Comparison of ENCODE assay signal across 8 cellular contexts in the genomic region with DNA sequence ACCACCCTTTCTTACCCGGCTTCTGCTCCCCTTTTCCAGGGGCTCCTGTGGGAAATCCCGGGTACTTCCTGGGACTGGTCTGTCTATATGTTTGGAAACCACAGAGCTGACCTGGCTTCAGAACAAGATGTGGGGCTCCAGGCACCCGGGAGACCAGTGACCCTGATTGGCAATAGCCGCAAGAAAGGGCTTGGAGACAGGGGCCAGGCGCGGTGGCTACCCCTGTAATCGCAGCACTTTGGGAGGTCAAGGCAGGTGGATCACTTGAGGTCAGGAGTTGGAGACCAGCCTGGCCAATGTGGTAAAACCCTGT. TPM values are rescaled to one million over a fixed set of nuclear protein-coding genes. Genes with fewer than 3 reads are reported as not detected.
DNase-seq lines count a peak whose midpoint lies in the region; ATAC-seq and TF ChIP-seq lines count a peak whose summit lies in the region.

No MANE protein-coding gene starts in this region.

- no peaks in the 10 kb centered on the region for H3K27me3 ChIP-seq in CD4-positive, CD25-positive, alpha-beta regulatory T cell (ENCODE audit: control insufficient read depth, insufficient read depth, low read length)
- H3K27me3 ChIP-seq in Peyer's patch: no peaks in the 10 kb centered on the region
- no peaks in the 10 kb centered on the region for H3K27me3 ChIP-seq in neutrophil

- peak overlapping the region; percentile 84 for H3K4me3 ChIP-seq in CD4-positive, CD25-positive, alpha-beta regulatory T cell (ENCODE audit: low read depth, low read length)
- H3K4me3 ChIP-seq in Peyer's patch (peak overlapping the region; percentile 26 to 66 (median 59)), epithelial cell of esophagus (ENCODE audit: low read length) (peak overlapping the region; percentile 36), neutrophil (ENCODE audit: low read depth in 1 of 2, low read length in 1 of 2) (peak overlapping the region; percentile 93 to 95)

- H3K4me3 Mint-ChIP-seq in CD4-positive, CD25-positive, alpha-beta regulatory T cell: peak overlapping the region; percentile 90 to 97 (median 95)

- peaks cover 73% of the 10 kb centered on the region for H3K4me1 ChIP-seq in CD4-positive, CD25-positive, alpha-beta regulatory T cell (ENCODE audit: control insufficient read depth, insufficient read depth, low read length, poor library complexity, severe bottlenecking)
- H3K4me1 ChIP-seq in Peyer's patch (peaks cover 7 to 49% (median 35%) of the 10 kb centered on the region in 4 donors), neutrophil (ENCODE audit: control insufficient read depth in 1 of 2, insufficient read depth in 1 of 2, low read depth in 1 of 2, low read length in 1 of 2) (peaks cover 38 to 63% of the 10 kb centered on the region in 2 experiments)

- peaks cover 0 to 3% (median 0%) of the 10 kb centered on the region in 7 donors for H3K9me3 Mint-ChIP-seq in CD4-positive, CD25-positive, alpha-beta regulatory T cell

- no peak for DNase-seq in CD4-positive, CD25-positive, alpha-beta regulatory T cell
- peak in 1 of 3 donors; percentile 53 for DNase-seq in Peyer's patch
- no peak for DNase-seq in epithelial cell of esophagus (ENCODE audit: low read depth)
- DNase-seq in HK-2 (ENCODE audit: unreplicated experiment): no peak
- no peak for DNase-seq in NCI-H2171 (lab: John Stamatoyannopoulos, UW)

- H3K27ac ChIP-seq in CD4-positive, CD25-positive, alpha-beta regulatory T cell (ENCODE audit: insufficient read depth, low read length, poor library complexity, severe bottlenecking): peak overlapping the region; percentile 100
- H3K27ac ChIP-seq in Peyer's patch: peak overlapping the region; percentile 97 to 100 (median 98)
- peak overlapping the region; percentile 97 for H3K27ac ChIP-seq in neutrophil

- H3K27ac Mint-ChIP-seq in CD4-positive, CD25-positive, alpha-beta regulatory T cell: peak overlapping the region; percentile 96 to 99 (median 98)

- peaks cover 4 to 62% (median 30%) of the 10 kb centered on the region in 4 donors for H3K4me1 Mint-ChIP-seq in CD4-positive, CD25-positive, alpha-beta regulatory T cell

- H3K36me3 Mint-ChIP-seq in CD4-positive, CD25-positive, alpha-beta regulatory T cell: peaks cover 13% of the 10 kb centered on the region

- no peaks in the 10 kb centered on the region for H3K9me3 ChIP-seq in CD4-positive, CD25-positive, alpha-beta regulatory T cell (ENCODE audit: control insufficient read depth in 2 of 2, low read length in 2 of 2)
- no peaks in the 10 kb centered on the region for H3K9me3 ChIP-seq in Peyer's patch
- H3K9me3 ChIP-seq in neutrophil: no peaks in the 10 kb centered on the region

- TF ChIP-seq CTCF in Peyer's patch (IDR thresholded peaks at IDR 0.05) (peak in 1 of 6 experiments; percentile 7), epithelial cell of esophagus (IDR thresholded peaks at IDR 0.05; ENCODE audit: insufficient read depth, low read depth, low read length, missing control alignments) (no peak), neutrophil (IDR thresholded peaks at IDR 0.05) (no peak)

- ATAC-seq in CD4-positive, CD25-positive, alpha-beta regulatory T cell (ENCODE audit: low read depth in 2 of 2): no peak
- ATAC-seq in HG02610 (IDR thresholded peaks at IDR 0.05; ENCODE audit: unreplicated experiment): no peak
- ATAC-seq in HG02588 (IDR thresholded peaks at IDR 0.05; ENCODE audit: unreplicated experiment): no peak

- peaks cover 7% of the 10 kb centered on the region for H3K27me3 Mint-ChIP-seq in CD4-positive, CD25-positive, alpha-beta regulatory T cell

- H3K36me3 ChIP-seq in CD4-positive, CD25-positive, alpha-beta regulatory T cell (ENCODE audit: control insufficient read depth, insufficient read depth, low read length): peaks cover 3% of the 10 kb centered on the region
- H3K36me3 ChIP-seq in Peyer's patch (peaks cover 0 to 9% (median 0%) of the 10 kb centered on the region in 3 donors), neutrophil (peaks cover 13% of the 10 kb centered on the region)

- TF ChIP-seq POLR2A in Peyer's patch (IDR thresholded peaks at IDR 0.05): no peak

RNA-seq across cellular contexts. Expression of a gene that starts 3.2 kb away (rescaled TPM):
- 890 TPM for total RNA-seq in CD4-positive, CD25-positive, alpha-beta regulatory T cell
- 1 to 10 TPM; 1.4 to 3.1 (median 1.9) TPM for polyA plus RNA-seq in CD4-positive, CD25-positive, alpha-beta regulatory T cell
- 1,000 to 10,000 TPM in 2 of 4 donors, 100 to 1,000 TPM in 2; 705 to 1,411 (median 1,064) TPM for total RNA-seq in Peyer's patch

RNA-seq across cellular contexts. Expression of a gene that starts 33.0 kb away (rescaled TPM):
- 47.4 TPM for total RNA-seq in CD4-positive, CD25-positive, alpha-beta regulatory T cell
- polyA plus RNA-seq in CD4-positive, CD25-positive, alpha-beta regulatory T cell: 10 to 100 TPM; 48.7 to 55.1 (median 53.9) TPM
- 100 to 1,000 TPM in 2 of 4 donors, 10 to 100 TPM in 2; 51.2 to 115 (median 102) TPM for total RNA-seq in Peyer's patch

RNA-seq across cellular contexts. Expression of a gene that starts 37.0 kb away (rescaled TPM):
- 40.3 TPM for total RNA-seq in CD4-positive, CD25-positive, alpha-beta regulatory T cell
- polyA plus RNA-seq in CD4-positive, CD25-positive, alpha-beta regulatory T cell: 10 to 100 TPM; 11.1 to 16.9 (median 13.8) TPM
- total RNA-seq in Peyer's patch: 10 to 100 TPM; 23.3 to 50.6 (median 40.2) TPM

Comparison
In these comparisons a context has a peak if more than half of its experiments do, and no peak if none do; other contexts are left out.
1. H3K4me3 ChIP-seq: peak in every context shown above with its lines; median percentile 94 in neutrophil; 84 in CD4-positive, CD25-positive, alpha-beta regulatory T cell; 59 in Peyer's patch; 36 in epithelial cell of esophagus.